Comparison of ENCODE assay signal across 8 cellular contexts in the genomic region with DNA sequence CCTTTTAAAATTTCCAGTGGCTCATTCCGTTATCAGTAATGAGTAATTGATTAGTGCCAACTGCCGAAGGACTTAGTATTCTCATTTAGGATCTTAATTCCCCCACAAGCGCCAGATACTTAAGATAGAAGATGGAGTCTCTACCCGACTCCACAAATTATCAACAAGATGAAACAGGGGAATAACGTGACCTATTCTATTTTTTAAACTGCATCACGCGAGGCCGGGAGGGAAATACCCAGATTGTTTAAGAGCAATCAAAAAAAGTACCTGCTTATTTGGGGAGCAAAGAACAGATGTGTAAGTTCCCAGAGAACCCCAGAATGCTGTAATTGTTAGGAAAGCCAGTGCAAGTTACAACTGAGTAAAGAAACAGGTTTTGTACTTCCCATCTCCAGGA. TPM values are rescaled to one million over a fixed set of nuclear protein-coding genes. Genes with fewer than 3 reads are reported as not detected.
DNase-seq lines count a peak whose midpoint lies in the region; ATAC-seq and TF ChIP-seq lines count a peak whose summit lies in the region.

No MANE protein-coding gene starts in this region.

- no peak for TF ChIP-seq CTCF in DND-41 (IDR thresholded peaks at IDR 0.05; ENCODE audit: borderline replicate concordance, extremely low read depth, low read length, poor library complexity, severe bottlenecking)
- TF ChIP-seq CTCF in dorsolateral prefrontal cortex (IDR thresholded peaks at IDR 0.05 in 54 of 56, conservative IDR thresholded peaks at IDR 0.05 in 2 of 56; ENCODE audit: low read depth in 1 of 56, partially characterized antibody in 56 of 56) = no peak
- TF ChIP-seq CTCF in parathyroid adenoma (IDR thresholded peaks at IDR 0.05) = no peak

- H3K36me3 ChIP-seq in DND-41 (ENCODE audit: insufficient read depth, low read length) (no peaks in the 10 kb centered on the region), MG63 (no peaks in the 10 kb centered on the region), parathyroid adenoma (ENCODE audit: control insufficient read depth, insufficient read depth, low read length) (no peaks in the 10 kb centered on the region)

- no peaks in the 10 kb centered on the region for H4K20me1 ChIP-seq in DND-41 (ENCODE audit: insufficient read depth, low read length)

- H3K9ac ChIP-seq in DND-41 (ENCODE audit: low read depth, low read length) (no peak overlapping the region), parathyroid adenoma (peak overlapping the region; percentile 16)

- intact Hi-C loops in dorsolateral prefrontal cortex (cut with DNase I) = loop anchor here (1.0 to 10.0 kb wide), 6 partner anchors 29 to 211 kb away; a partner anchor contains a TSS

- ATAC-seq in DND-41 (ENCODE audit: insufficient read depth, low read depth) = no peak

- H3K79me2 ChIP-seq in DND-41 (ENCODE audit: insufficient read depth, low read length) (no peaks in the 10 kb centered on the region), parathyroid adenoma (no peaks in the 10 kb centered on the region)

- H3K27ac ChIP-seq in DND-41 (ENCODE audit: low read length) (no peak overlapping the region), dorsolateral prefrontal cortex (peak overlapping the region in 52 of 59 donors; percentile 22 to 98 (median 93)), parathyroid adenoma (peak overlapping the region; percentile 84)

- peak overlapping the region in 1 of 2 experiments; percentile 68; a peak in 1 of 4 replicates for H3K4me3 ChIP-seq in DND-41 (ENCODE audit: low read depth in 1 of 2, low read length in 2 of 2)
- peak overlapping the region; percentile 89 for H3K4me3 ChIP-seq in MG63
- peak overlapping the region; percentile 60 to 95 (median 83) for H3K4me3 ChIP-seq in dorsolateral prefrontal cortex
- H3K4me3 ChIP-seq in parathyroid adenoma (ENCODE audit: low read depth, low read length) = peak overlapping the region; percentile 86

- H2AFZ ChIP-seq in DND-41 (ENCODE audit: low read depth, low read length) = peak overlapping the region; percentile 91; the same call in 1 of the 2 replicates
- peak overlapping the region; percentile 99 for H2AFZ ChIP-seq in parathyroid adenoma

- H3K4me2 ChIP-seq in DND-41 (ENCODE audit: insufficient read depth, low read length) (peak overlapping the region; percentile 89), parathyroid adenoma (ENCODE audit: low read length) (peak overlapping the region; percentile 94)

- H3K9me3 ChIP-seq in DND-41 (ENCODE audit: insufficient read depth, low read length, severe bottlenecking) = no peaks in the 10 kb centered on the region
- no peaks in the 10 kb centered on the region for H3K9me3 ChIP-seq in MG63
- no peaks in the 10 kb centered on the region for H3K9me3 ChIP-seq in parathyroid adenoma (ENCODE audit: control insufficient read depth, low read length)

- H3K4me1 ChIP-seq in DND-41 (ENCODE audit: insufficient read depth, low read length) (peaks cover 7% of the 10 kb centered on the region), parathyroid adenoma (peaks cover 5% of the 10 kb centered on the region)

- H3K27me3 ChIP-seq in DND-41 (ENCODE audit: insufficient read depth, low read length, poor library complexity) (peaks cover 6% of the 10 kb centered on the region), MG63 (no peaks in the 10 kb centered on the region), dorsolateral prefrontal cortex (no peaks in the 10 kb centered on the region), parathyroid adenoma (ENCODE audit: control insufficient read depth, insufficient read depth, low read length) (no peaks in the 10 kb centered on the region)

- DNase-seq in DND-41 (no peak), MG63 (no peak), dorsolateral prefrontal cortex (no peak), amniotic stem cell (lab: John Stamatoyannopoulos, UW) (no peak), NCI-H1694 treated with DMSO at 0.1 percent for 48 hours (lab: John Stamatoyannopoulos, UW) (no peak), T-helper 9 cell (no peak), GM19238 (ENCODE audit: insufficient read length, low spot score) (no peak)

RNA-seq across cellular contexts. Expression of a gene that starts 1.1 kb away (rescaled TPM):
- total RNA-seq in MG63 (2014; rRNA removed; shearing (Covaris generic); ENCODE audit: low replicate concordance) = 5.7 and 10.5 TPM in 2 replicates
- total RNA-seq in dorsolateral prefrontal cortex = 10 to 100 TPM; 26.2 to 70.0 (median 45.3) TPM

RNA-seq across cellular contexts. Expression of a gene that starts 29.0 kb away (rescaled TPM):
- 1.4 and 3.0 TPM in 2 replicates for total RNA-seq in MG63 (2014; rRNA removed; shearing (Covaris generic); ENCODE audit: low replicate concordance)
- 10 to 100 TPM in 7 of 120 experiments, 1 to 10 TPM in 113; 2.1 to 11.5 (median 7.1) TPM for total RNA-seq in dorsolateral prefrontal cortex
